Comparison of ENCODE assay signal across 18 cellular contexts in genomic region chr6:113184291-113184690, GRCh38.
DNase-seq lines count a peak whose midpoint lies in the region; ATAC-seq and TF ChIP-seq lines count a peak whose summit lies in the region.
"Had no signal": no experiment of that assay in that cellular context is flagged by ENCODE, and none has a peak within 500 bp of the region (broad histone marks: within the 10 kb centered on the region; RNA-seq: fewer than 3 reads in every experiment).

No MANE protein-coding gene starts in this region.

- DNase-seq in EL (peak; percentile 97), RPMI7951 (ENCODE audit: low read depth) (peak; percentile 63), fibroblast of the aortic adventitia (ENCODE audit: low read depth) (peak; percentile 90), trophoblast cell (peak; percentile 32 to 83), erythroblast (lab: John Stamatoyannopoulos, UW) (no peak)
- no peak for DNase-seq in natural killer cell treated with Interleukin-12 subunit alpha and Interleukin-12 subunit beta and Interleukin-15 and Interleukin-18, amount 100 ng/mL, for 72 hours (ENCODE audit: low spot score)
- no peak for DNase-seq in activated CD8-positive, alpha-beta memory T cell treated with anti-CD3 and anti-CD28 coated beads for 24 hours
- DNase-seq: activated CD4-positive, alpha-beta T cell treated with anti-CD3 and anti-CD28 coated beads, Interleukin-2, amount 10 ng/mL, durations not matched to agents 24 days and 14 days; CD4-positive, alpha-beta T cell; endodermal cell; NCI-H526 had no signal

- H3K18ac ChIP-seq in trophoblast cell (ENCODE audit: low read length): no peak overlapping the region

- H2AFZ ChIP-seq in trophoblast cell (ENCODE audit: insufficient read depth, low read length, poor library complexity): no peak overlapping the region
- H2AFZ ChIP-seq: hepatocyte had no signal

- no peak overlapping the region for H4K12ac ChIP-seq in trophoblast cell (ENCODE audit: low read depth, low read length)

- H3K36me3 ChIP-seq in trophoblast cell (ENCODE audit: control insufficient read depth in 1 of 2, insufficient read depth in 2 of 2, low read length in 2 of 2): no peaks in the 10 kb centered on the region

- no peak overlapping the region for H2BK5ac ChIP-seq in trophoblast cell (ENCODE audit: low read depth, low read length, poor library complexity)

- H3K27ac Mint-ChIP-seq in natural killer cell treated with Interleukin-12 subunit alpha and Interleukin-12 subunit beta and Interleukin-15 and Interleukin-18, amount 100 ng/mL, for 72 hours: no peak overlapping the region
- H3K27ac Mint-ChIP-seq: activated CD4-positive, alpha-beta T cell treated with anti-CD3 and anti-CD28 coated beads, Interleukin-2, amount 10 ng/mL, durations not matched to agents 24 days and 14 days; CD4-positive, alpha-beta T cell; endodermal cell; stimulated activated memory B cell treated with anti-CD40 and anti-IgM and Interleukin-4, amounts not matched to agents 10 μg/mL and 1 μg/mL and 100 μg/mL, for 72 hours; T-helper 2 cell treated with Interferon-gamma antibody and Interleukin-4, amounts not matched to agents 5 μg/mL and 100 μg/mL, for 36 hours had no signal

- H3K23ac ChIP-seq in trophoblast cell (ENCODE audit: low read length): no peak overlapping the region

- TF ChIP-seq CTCF in fibroblast of the aortic adventitia (IDR thresholded peaks at IDR 0.05; ENCODE audit: insufficient read depth, low read length): peak; percentile 31

- no peak overlapping the region for H3K27ac ChIP-seq in trophoblast cell (ENCODE audit: low read depth, low read length)
- H3K27ac ChIP-seq: hepatocyte, KMS-11 had no signal

- peaks cover 8% of the 10 kb centered on the region for H3K9me3 Mint-ChIP-seq in natural killer cell treated with Interleukin-12 subunit alpha and Interleukin-12 subunit beta and Interleukin-15 and Interleukin-18, amount 100 ng/mL, for 72 hours
- H3K9me3 Mint-ChIP-seq: activated CD4-positive, alpha-beta T cell treated with anti-CD3 and anti-CD28 coated beads, Interleukin-2, amount 10 ng/mL, durations not matched to agents 24 days and 14 days; endodermal cell; stimulated activated memory B cell treated with anti-CD40 and anti-IgM and Interleukin-4, amounts not matched to agents 10 μg/mL and 1 μg/mL and 100 μg/mL, for 72 hours; T-helper 2 cell treated with Interferon-gamma antibody and Interleukin-4, amounts not matched to agents 5 μg/mL and 100 μg/mL, for 36 hours had no signal

- H3K9ac ChIP-seq in trophoblast cell (ENCODE audit: low read length): no peak overlapping the region
- H3K9ac ChIP-seq: KMS-11 had no signal

- H3K4me3 Mint-ChIP-seq in natural killer cell treated with Interleukin-12 subunit alpha and Interleukin-12 subunit beta and Interleukin-15 and Interleukin-18, amount 100 ng/mL, for 72 hours: no peak overlapping the region
- H3K4me3 Mint-ChIP-seq: activated CD4-positive, alpha-beta T cell treated with anti-CD3 and anti-CD28 coated beads, Interleukin-2, amount 10 ng/mL, durations not matched to agents 24 days and 14 days; brain; CD4-positive, alpha-beta T cell; endodermal cell; stimulated activated memory B cell treated with anti-CD40 and anti-IgM and Interleukin-4, amounts not matched to agents 10 μg/mL and 1 μg/mL and 100 μg/mL, for 72 hours; T-helper 2 cell treated with Interferon-gamma antibody and Interleukin-4, amounts not matched to agents 5 μg/mL and 100 μg/mL, for 36 hours had no signal

- no peak overlapping the region for H4K8ac ChIP-seq in trophoblast cell (ENCODE audit: low read depth, low read length)

- no peak overlapping the region for H3K4me2 ChIP-seq in trophoblast cell (ENCODE audit: low read length)
- H3K4me2 ChIP-seq: hepatocyte, KMS-11 had no signal

- H2BK12ac ChIP-seq in trophoblast cell (ENCODE audit: low read length): no peak overlapping the region

- H3K79me2 ChIP-seq in trophoblast cell (ENCODE audit: control insufficient read depth, insufficient read depth, low read length, poor library complexity): no peaks in the 10 kb centered on the region
- H3K79me2 ChIP-seq: hepatocyte had no signal

- H3K79me1 ChIP-seq in trophoblast cell (ENCODE audit: low read length): peaks cover 4% of the 10 kb centered on the region

- H3K27me3 Mint-ChIP-seq in natural killer cell treated with Interleukin-12 subunit alpha and Interleukin-12 subunit beta and Interleukin-15 and Interleukin-18, amount 100 ng/mL, for 72 hours: no peaks in the 10 kb centered on the region
- H3K27me3 Mint-ChIP-seq: activated CD4-positive, alpha-beta T cell treated with anti-CD3 and anti-CD28 coated beads, Interleukin-2, amount 10 ng/mL, durations not matched to agents 24 days and 14 days; brain; CD4-positive, alpha-beta T cell had no signal

- no peak overlapping the region for H3K4ac ChIP-seq in trophoblast cell (ENCODE audit: low read depth, low read length)

- H2AK5ac ChIP-seq in trophoblast cell (ENCODE audit: low read length): no peak overlapping the region

- H3K9me3 ChIP-seq in trophoblast cell (ENCODE audit: insufficient read depth, low read depth, low read length): no peaks in the 10 kb centered on the region

- H3K36me3 Mint-ChIP-seq in natural killer cell treated with Interleukin-12 subunit alpha and Interleukin-12 subunit beta and Interleukin-15 and Interleukin-18, amount 100 ng/mL, for 72 hours: no peaks in the 10 kb centered on the region
- H3K36me3 Mint-ChIP-seq: brain; stimulated activated memory B cell treated with anti-CD40 and anti-IgM and Interleukin-4, amounts not matched to agents 10 μg/mL and 1 μg/mL and 100 μg/mL, for 72 hours had no signal

- H4K91ac ChIP-seq in trophoblast cell (ENCODE audit: low read depth, low read length): no peak overlapping the region

- H3K4me1 ChIP-seq in trophoblast cell (ENCODE audit: control insufficient read depth in 1 of 2, insufficient read depth in 2 of 2, low read length in 2 of 2): peaks cover 0 to 3% of the 10 kb centered on the region in 2 experiments

- TF ChIP-seq POLR2A in erythroblast (IDR thresholded peaks at IDR 0.05; ENCODE audit: low read length): no peak

- H3K14ac ChIP-seq in trophoblast cell (ENCODE audit: low read length): no peak overlapping the region

- no CpG with 5 or more reads among the region's 3 CpGs for WGBS in trophoblast cell (ENCODE audit: extremely low coverage, insufficient coverage, insufficient read length)

- H3K4me1 Mint-ChIP-seq in natural killer cell treated with Interleukin-12 subunit alpha and Interleukin-12 subunit beta and Interleukin-15 and Interleukin-18, amount 100 ng/mL, for 72 hours (ENCODE audit: low read depth in 2 of 2): no peaks in the 10 kb centered on the region
- H3K4me1 Mint-ChIP-seq: activated CD4-positive, alpha-beta T cell treated with anti-CD3 and anti-CD28 coated beads, Interleukin-2, amount 10 ng/mL, durations not matched to agents 24 days and 14 days; stimulated activated memory B cell treated with anti-CD40 and anti-IgM and Interleukin-4, amounts not matched to agents 10 μg/mL and 1 μg/mL and 100 μg/mL, for 72 hours had no signal

- no peak for ATAC-seq in HG03135 (IDR thresholded peaks at IDR 0.05; ENCODE audit: unreplicated experiment)
- ATAC-seq in natural killer cell treated with Interleukin-12 subunit alpha and Interleukin-12 subunit beta and Interleukin-15 and Interleukin-18, amount 100 ng/mL, for 72 hours: no peak
- ATAC-seq: Panc1; stimulated activated memory B cell treated with anti-CD40 and anti-IgM and Interleukin-4, amounts not matched to agents 10 μg/mL and 1 μg/mL and 100 μg/mL, for 72 hours had no signal

- H3K4me3 ChIP-seq in fibroblast of the aortic adventitia (ENCODE audit: low read depth, low read length) (no peak overlapping the region), trophoblast cell (ENCODE audit: low read depth, low read length) (no peak overlapping the region)
- H3K4me3 ChIP-seq: hepatocyte had no signal

- no peaks in the 10 kb centered on the region for H3K27me3 ChIP-seq in trophoblast cell (ENCODE audit: insufficient read depth, low read length)
- H3K27me3 ChIP-seq: hepatocyte had no signal

- no peak overlapping the region for H2BK120ac ChIP-seq in trophoblast cell (ENCODE audit: insufficient read depth, low read length, poor library complexity)

Comparison
In these comparisons a context has a peak if more than half of its experiments do, and no peak if none do; other contexts are left out.
1. DNase-seq: peak in EL (single experiment), RPMI7951 (single experiment), fibroblast of the aortic adventitia (single experiment) and trophoblast cell (2 of 2); none in natural killer cell treated with Interleukin-12 subunit alpha and Interleukin-12 subunit beta and Interleukin-15 and Interleukin-18, amount 100 ng/mL, for 72 hours (single experiment), activated CD8-positive, alpha-beta memory T cell treated with anti-CD3 and anti-CD28 coated beads for 24 hours (single experiment) and erythroblast (0 of 2).